ENCODE assay signal across 14 cellular contexts in genomic region chr2:112803691-112804521, GRCh38. TPM values are rescaled to one million over a fixed set of nuclear protein-coding genes. Genes with fewer than 3 reads are reported as not detected.
DNase-seq lines count a peak whose midpoint lies in the region; ATAC-seq and TF ChIP-seq lines count a peak whose summit lies in the region.
"Had no signal": no experiment of that assay in that cellular context is flagged by ENCODE, and none has a peak within 500 bp of the region (broad histone marks: within the 10 kb centered on the region; RNA-seq: fewer than 3 reads in every experiment).

No MANE protein-coding gene starts in this region.

- H3K9me3 Mint-ChIP-seq in activated CD4-positive, alpha-beta memory T cell treated with anti-CD3 and anti-CD28 coated beads for 36 hours = peaks cover 8% of the 10 kb centered on the region

- H3K27ac ChIP-seq in hepatocyte (peak overlapping the region; percentile 74), A673 (ENCODE audit: low read depth, low read length, poor library complexity, severe bottlenecking) (no peak overlapping the region)
- H3K27ac ChIP-seq: heart left ventricle had no signal

- H3K4me3 Mint-ChIP-seq in activated CD4-positive, alpha-beta memory T cell treated with anti-CD3 and anti-CD28 coated beads for 36 hours = no peak overlapping the region
- H3K4me3 Mint-ChIP-seq: neural crest cell had no signal

- intact Hi-C loops in activated CD4-positive, alpha-beta memory T cell treated with anti-CD3 and anti-CD28 coated beads for 36 hours (cut with micrococcal nuclease) = loop anchor here (2.0 kb wide), 1 partner anchor 39 kb away; the partner anchor contains the start of gene CKAP2L
- intact Hi-C loops in A673 (cut with micrococcal nuclease; ENCODE audit: unreplicated experiment) = loop anchor here (2.0 kb wide), 1 partner anchor 39 kb away; the partner anchor contains the start of gene CKAP2L

- no peak overlapping the region for H3K4me3 ChIP-seq in GM12865 (ENCODE audit: low read depth, low read length)
- H3K4me3 ChIP-seq in hepatocyte = no peak overlapping the region
- no peak overlapping the region for H3K4me3 ChIP-seq in A673 (ENCODE audit: low read depth, low read length, poor library complexity, severe bottlenecking)
- H3K4me3 ChIP-seq: heart left ventricle had no signal

- ATAC-seq in HG02938 (IDR thresholded peaks at IDR 0.05; ENCODE audit: unreplicated experiment) (peak; percentile 56), GM18519 (IDR thresholded peaks at IDR 0.05; ENCODE audit: low FRiP score, unreplicated experiment) (no peak), HG02973 (IDR thresholded peaks at IDR 0.05; ENCODE audit: unreplicated experiment) (no peak)
- ATAC-seq: heart left ventricle had no signal

- POLR2A ChIA-PET in activated CD4-positive, alpha-beta memory T cell treated with anti-CD3 and anti-CD28 coated beads for 36 hours (lab: Charles Lee) = no interaction called here
- POLR2A ChIA-PET in A673 (lab: Charles Lee; ENCODE audit: low non-redundant PET) = no interaction called here

- no peaks in the 10 kb centered on the region for H4K20me1 ChIP-seq in hepatocyte (ENCODE audit: insufficient read depth, poor library complexity, severe bottlenecking)

- H3K36me3 Mint-ChIP-seq in activated CD4-positive, alpha-beta memory T cell treated with anti-CD3 and anti-CD28 coated beads for 36 hours = peaks cover 6% of the 10 kb centered on the region

- no peak overlapping the region for H3K4me2 ChIP-seq in hepatocyte

- no peaks in the 10 kb centered on the region for H3K9me2 ChIP-seq in hepatocyte (replicated peaks; ENCODE audit: insufficient read depth)

- peak overlapping the region; percentile 90 for H3K27ac Mint-ChIP-seq in activated CD4-positive, alpha-beta memory T cell treated with anti-CD3 and anti-CD28 coated beads for 36 hours

- BruUV-seq in A673 (replicated peaks; lab: Mats Ljungman, UMichigan) = no TSS peak

- CTCF ChIA-PET in activated CD4-positive, alpha-beta memory T cell treated with anti-CD3 and anti-CD28 coated beads for 36 hours (lab: Charles Lee) = interaction anchor here (0.9 to 1.6 kb wide), 2 partner anchors 54 to 81 kb away, joined by 3 to 4 read pairs; no protein-coding TSS in a partner anchor
- CTCF ChIA-PET in A673 (lab: Charles Lee) = no interaction called here

- TF ChIP-seq CTCF in GM12865 (IDR thresholded peaks at IDR 0.05; ENCODE audit: insufficient read depth, low read depth, low read length, missing control alignments) (no peak), hepatocyte (IDR thresholded peaks at IDR 0.05; ENCODE audit: poor library complexity) (no peak), A673 (conservative IDR thresholded peaks at IDR 0.05; ENCODE audit: low read depth, low read length) (no peak)

- H3K4me1 ChIP-seq in hepatocyte (ENCODE audit: insufficient read depth) (peaks cover 8% of the 10 kb centered on the region), A673 (ENCODE audit: insufficient read depth, low read length, poor library complexity, severe bottlenecking) (no peaks in the 10 kb centered on the region)

- no peak overlapping the region for H2AFZ ChIP-seq in hepatocyte

- peaks cover 43% of the 10 kb centered on the region for H3K4me1 Mint-ChIP-seq in activated CD4-positive, alpha-beta memory T cell treated with anti-CD3 and anti-CD28 coated beads for 36 hours (ENCODE audit: low read depth)

- WGBS in hepatocyte (ENCODE audit: low lambda C conversion rate, missing lambda C conversion rate) = 51% methylated on average over 5 of the region's 5 CpGs

- H3K79me2 ChIP-seq in hepatocyte = no peaks in the 10 kb centered on the region

- no peaks in the 10 kb centered on the region for H3K27me3 ChIP-seq in hepatocyte
- H3K27me3 ChIP-seq in A673 (replicated peaks; ENCODE audit: insufficient read depth, low read depth, low read length, poor library complexity) = no peaks in the 10 kb centered on the region
- H3K27me3 ChIP-seq: heart left ventricle had no signal

- H3K9me3 ChIP-seq in hepatocyte (ENCODE audit: low read depth) (no peaks in the 10 kb centered on the region), A673 (ENCODE audit: low read depth, low read length, poor library complexity, severe bottlenecking) (peaks cover 11% of the 10 kb centered on the region)

- DNase-seq in GM12865 (ENCODE audit: low read depth) = peak; percentile 49
- no peak for DNase-seq in activated CD4-positive, alpha-beta memory T cell treated with anti-CD3 and anti-CD28 coated beads for 36 hours
- DNase-seq in hepatocyte (ENCODE audit: low spot score) = peak; percentile 40
- DNase-seq in A673 (ENCODE audit: low spot score) = no peak
- DNase-seq in cerebellar cortex (ENCODE audit: low spot score) = no peak
- DNase-seq: heart left ventricle, NCI-H146 had no signal

- H3K27me3 Mint-ChIP-seq in activated CD4-positive, alpha-beta memory T cell treated with anti-CD3 and anti-CD28 coated beads for 36 hours = no peaks in the 10 kb centered on the region

- H3K36me3 ChIP-seq in hepatocyte (replicated peaks; ENCODE audit: insufficient read depth, low read depth) = no peaks in the 10 kb centered on the region
- H3K36me3 ChIP-seq in A673 (ENCODE audit: insufficient read depth, low read length, poor library complexity, severe bottlenecking) = no peaks in the 10 kb centered on the region
- H3K36me3 ChIP-seq: heart left ventricle had no signal

RNA-seq across cellular contexts. Expression of gene IL1A, which starts 19.6 kb away (rescaled TPM):
- 10 to 100 TPM; 15.7 to 16.4 TPM for total RNA-seq in activated CD4-positive, alpha-beta memory T cell treated with anti-CD3 and anti-CD28 coated beads for 36 hours
- total RNA-seq in hepatocyte = 2.3 and 3.1 TPM in 2 replicates
- 1.1 and 1.4 TPM in 2 replicates for polyA plus RNA-seq in hepatocyte
- 5.4 and 6.3 TPM in 2 replicates for total RNA-seq in A673 (2021)
- total RNA-seq: G401, neural crest cell, SK-MEL-5 had no signal
- polyA plus RNA-seq: heart left ventricle had no signal

RNA-seq across cellular contexts. Expression of gene IL1B, which starts 32.7 kb away (rescaled TPM):
- total RNA-seq in activated CD4-positive, alpha-beta memory T cell treated with anti-CD3 and anti-CD28 coated beads for 36 hours = under 1 TPM in 1 of 2 experiments, not detected in 1; 0.44 TPM
- total RNA-seq in hepatocyte = 0.76 and 1.1 TPM in 2 replicates
- polyA plus RNA-seq in hepatocyte = 1.2 and 2.4 TPM in 2 replicates
- total RNA-seq in A673 (2021) = 1.3 and 2.1 TPM in 2 replicates
- total RNA-seq: G401, H1, neural crest cell had no signal
- polyA plus RNA-seq: H1 had no signal

RNA-seq across cellular contexts. Expression of gene CKAP2L, which starts 39.5 kb away (rescaled TPM):
- total RNA-seq in activated CD4-positive, alpha-beta memory T cell treated with anti-CD3 and anti-CD28 coated beads for 36 hours = 10 to 100 TPM; 42.1 to 46.1 TPM
- total RNA-seq in hepatocyte = 4.3 and 8.1 TPM in 2 replicates
- polyA plus RNA-seq in hepatocyte = 5.0 and 7.2 TPM in 2 replicates
- total RNA-seq in A673 (2021) = 48.1 and 49.6 TPM in 2 replicates

Comparison
In these comparisons a context has a peak if more than half of its experiments do, and no peak if none do; other contexts are left out.
1. DNase-seq: peak in GM12865 (single experiment) and hepatocyte (single experiment); none in activated CD4-positive, alpha-beta memory T cell treated with anti-CD3 and anti-CD28 coated beads for 36 hours (single experiment), A673 (single experiment) and cerebellar cortex (single experiment).